9 cellular contexts compared by ENCODE assay signal in genomic region chr12:12606793-12607589, GRCh38. TPM values are rescaled to one million over a fixed set of nuclear protein-coding genes. Genes with fewer than 3 reads are reported as not detected.
A peak's percentile ranks its signal among the peaks of the same experiment; 100 is the strongest.
DNase-seq lines count a peak whose midpoint lies in the region; ATAC-seq and TF ChIP-seq lines count a peak whose summit lies in the region.
"Had no signal": no experiment of that assay in that cellular context is flagged by ENCODE, and none has a peak within 500 bp of the region (broad histone marks: within the 10 kb centered on the region; RNA-seq: fewer than 3 reads in every experiment).

No MANE protein-coding gene starts in this region.

- no peaks in the 10 kb centered on the region for H3K36me3 Mint-ChIP-seq in brain
- peaks cover 7% of the 10 kb centered on the region for H3K36me3 Mint-ChIP-seq in stimulated activated effector memory CD8-positive, alpha-beta T cell treated with anti-CD3 and anti-CD28 coated beads, Interleukin-12 subunit alpha, Interleukin-12 subunit beta, amount 100 ng/mL, for 72 hours

- TF ChIP-seq CTCF in brain (conservative IDR thresholded peaks at IDR 0.05): no peak

- peaks cover 0 to 4% (median 0%) of the 10 kb centered on the region in 5 experiments for H3K9me3 Mint-ChIP-seq in brain
- H3K9me3 Mint-ChIP-seq in stimulated activated effector memory CD8-positive, alpha-beta T cell treated with anti-CD3 and anti-CD28 coated beads, Interleukin-12 subunit alpha, Interleukin-12 subunit beta, amount 100 ng/mL, for 72 hours: peaks cover 2% of the 10 kb centered on the region

- peak overlapping the region in 2 of 5 experiments; percentile 28 to 55 for H3K4me3 Mint-ChIP-seq in brain
- peak overlapping the region; percentile 38 for H3K4me3 Mint-ChIP-seq in stimulated activated effector memory CD8-positive, alpha-beta T cell treated with anti-CD3 and anti-CD28 coated beads, Interleukin-12 subunit alpha, Interleukin-12 subunit beta, amount 100 ng/mL, for 72 hours

- H3K27ac Mint-ChIP-seq in brain: peak overlapping the region in 3 of 5 experiments; percentile 39 to 92 (median 78)
- H3K27ac Mint-ChIP-seq in stimulated activated effector memory CD8-positive, alpha-beta T cell treated with anti-CD3 and anti-CD28 coated beads, Interleukin-12 subunit alpha, Interleukin-12 subunit beta, amount 100 ng/mL, for 72 hours: peak overlapping the region; percentile 70

- DNase-seq in SIG-M5 treated with dmso at 0.1 percent for 504 hours (lab: John Stamatoyannopoulos, UW; ENCODE audit: unreplicated experiment): peak; percentile 49
- DNase-seq in SIG-M5 (lab: John Stamatoyannopoulos, UW): no peak
- DNase-seq in stimulated activated effector memory CD8-positive, alpha-beta T cell treated with anti-CD3 and anti-CD28 coated beads, Interleukin-12 subunit alpha, Interleukin-12 subunit beta, amount 100 ng/mL, for 72 hours (ENCODE audit: low spot score in 2 of 2): no peak
- DNase-seq in DMS53 (lab: John Stamatoyannopoulos, UW): no peak
- no peak for DNase-seq in NCI-H345 (lab: John Stamatoyannopoulos, UW)
- DNase-seq: NCI-H146 had no signal

- H3K4me1 Mint-ChIP-seq in brain: peaks cover 17% of the 10 kb centered on the region
- peaks cover 13% of the 10 kb centered on the region for H3K4me1 Mint-ChIP-seq in stimulated activated effector memory CD8-positive, alpha-beta T cell treated with anti-CD3 and anti-CD28 coated beads, Interleukin-12 subunit alpha, Interleukin-12 subunit beta, amount 100 ng/mL, for 72 hours

- peaks cover 5% of the 10 kb centered on the region for H3K27me3 Mint-ChIP-seq in brain

- ATAC-seq in HG03378 (IDR thresholded peaks at IDR 0.05; ENCODE audit: unreplicated experiment) (peak; percentile 38), GM21423 (IDR thresholded peaks at IDR 0.05; ENCODE audit: unreplicated experiment) (no peak)
- peak; percentile 70 for ATAC-seq in stimulated activated effector memory CD8-positive, alpha-beta T cell treated with anti-CD3 and anti-CD28 coated beads, Interleukin-12 subunit alpha, Interleukin-12 subunit beta, amount 100 ng/mL, for 72 hours

RNA-seq across cellular contexts. Expression of gene CREBL2, which starts 4.7 kb away (rescaled TPM):
- 34.8 TPM for polyA plus RNA-seq in brain (ENCODE audit: insufficient read depth, low read depth, low replicate concordance)

RNA-seq across cellular contexts. Expression of gene DUSP16, which starts 44.3 kb away (rescaled TPM):
- 33.7 TPM for polyA plus RNA-seq in brain (ENCODE audit: insufficient read depth, low read depth, low replicate concordance)
